In the genomic region with DNA sequence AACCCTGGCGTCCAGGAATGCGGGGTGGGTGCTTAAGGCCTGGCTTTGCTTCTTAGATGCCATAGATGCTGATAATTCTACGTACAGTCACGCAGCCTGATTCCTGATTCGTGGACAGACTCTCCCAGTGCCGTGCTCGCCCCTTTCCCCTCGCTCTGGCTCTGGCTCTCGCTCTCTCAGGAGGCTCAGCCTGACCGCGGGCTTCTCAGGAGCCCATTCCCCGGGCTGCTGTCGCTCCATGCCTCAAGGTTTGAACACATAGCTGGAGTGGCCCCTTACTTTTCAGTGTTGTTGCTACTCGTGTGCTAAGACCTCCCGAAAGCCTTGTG, we compare ENCODE assay signal across 1 cellular context.
TF ChIP-seq lines count a peak whose summit lies in the region.

No MANE protein-coding gene starts in this region.

TF ChIP-seq in GM12878, 131 proteins besides CTCF, POLR2A, EP300 and RAD21 (continued from another document):
- TF ChIP-seq, protein P1, sequence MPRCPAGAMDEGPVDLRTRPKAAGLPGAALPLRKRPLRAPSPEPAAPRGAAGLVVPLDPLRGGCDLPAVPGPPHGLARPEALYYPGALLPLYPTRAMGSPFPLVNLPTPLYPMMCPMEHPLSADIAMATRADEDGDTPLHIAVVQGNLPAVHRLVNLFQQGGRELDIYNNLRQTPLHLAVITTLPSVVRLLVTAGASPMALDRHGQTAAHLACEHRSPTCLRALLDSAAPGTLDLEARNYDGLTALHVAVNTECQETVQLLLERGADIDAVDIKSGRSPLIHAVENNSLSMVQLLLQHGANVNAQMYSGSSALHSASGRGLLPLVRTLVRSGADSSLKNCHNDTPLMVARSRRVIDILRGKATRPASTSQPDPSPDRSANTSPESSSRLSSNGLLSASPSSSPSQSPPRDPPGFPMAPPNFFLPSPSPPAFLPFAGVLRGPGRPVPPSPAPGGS (IDR thresholded peaks at IDR 0.05; ENCODE audit: borderline replicate concordance, insufficient read depth, low read depth, low read length, poor library complexity, severe bottlenecking): no peak
- TF ChIP-seq BACH1 (IDR thresholded peaks at IDR 0.05; ENCODE audit: borderline replicate concordance) (no peak), MEF2A (IDR thresholded peaks at IDR 0.05; ENCODE audit: insufficient read depth, low read depth, low read length) (no peak), DPF2 (IDR thresholded peaks at IDR 0.05) (no peak), POLR2AphosphoS2 (IDR thresholded peaks at IDR 0.05; ENCODE audit: low read depth, low read length) (no peak)
- TF ChIP-seq, protein P2, sequence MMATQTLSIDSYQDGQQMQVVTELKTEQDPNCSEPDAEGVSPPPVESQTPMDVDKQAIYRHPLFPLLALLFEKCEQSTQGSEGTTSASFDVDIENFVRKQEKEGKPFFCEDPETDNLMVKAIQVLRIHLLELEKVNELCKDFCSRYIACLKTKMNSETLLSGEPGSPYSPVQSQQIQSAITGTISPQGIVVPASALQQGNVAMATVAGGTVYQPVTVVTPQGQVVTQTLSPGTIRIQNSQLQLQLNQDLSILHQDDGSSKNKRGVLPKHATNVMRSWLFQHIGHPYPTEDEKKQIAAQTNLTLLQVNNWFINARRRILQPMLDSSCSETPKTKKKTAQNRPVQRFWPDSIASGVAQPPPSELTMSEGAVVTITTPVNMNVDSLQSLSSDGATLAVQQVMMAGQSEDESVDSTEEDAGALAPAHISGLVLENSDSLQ (IDR thresholded peaks at IDR 0.05): no peak
- TF ChIP-seq, protein P3, sequence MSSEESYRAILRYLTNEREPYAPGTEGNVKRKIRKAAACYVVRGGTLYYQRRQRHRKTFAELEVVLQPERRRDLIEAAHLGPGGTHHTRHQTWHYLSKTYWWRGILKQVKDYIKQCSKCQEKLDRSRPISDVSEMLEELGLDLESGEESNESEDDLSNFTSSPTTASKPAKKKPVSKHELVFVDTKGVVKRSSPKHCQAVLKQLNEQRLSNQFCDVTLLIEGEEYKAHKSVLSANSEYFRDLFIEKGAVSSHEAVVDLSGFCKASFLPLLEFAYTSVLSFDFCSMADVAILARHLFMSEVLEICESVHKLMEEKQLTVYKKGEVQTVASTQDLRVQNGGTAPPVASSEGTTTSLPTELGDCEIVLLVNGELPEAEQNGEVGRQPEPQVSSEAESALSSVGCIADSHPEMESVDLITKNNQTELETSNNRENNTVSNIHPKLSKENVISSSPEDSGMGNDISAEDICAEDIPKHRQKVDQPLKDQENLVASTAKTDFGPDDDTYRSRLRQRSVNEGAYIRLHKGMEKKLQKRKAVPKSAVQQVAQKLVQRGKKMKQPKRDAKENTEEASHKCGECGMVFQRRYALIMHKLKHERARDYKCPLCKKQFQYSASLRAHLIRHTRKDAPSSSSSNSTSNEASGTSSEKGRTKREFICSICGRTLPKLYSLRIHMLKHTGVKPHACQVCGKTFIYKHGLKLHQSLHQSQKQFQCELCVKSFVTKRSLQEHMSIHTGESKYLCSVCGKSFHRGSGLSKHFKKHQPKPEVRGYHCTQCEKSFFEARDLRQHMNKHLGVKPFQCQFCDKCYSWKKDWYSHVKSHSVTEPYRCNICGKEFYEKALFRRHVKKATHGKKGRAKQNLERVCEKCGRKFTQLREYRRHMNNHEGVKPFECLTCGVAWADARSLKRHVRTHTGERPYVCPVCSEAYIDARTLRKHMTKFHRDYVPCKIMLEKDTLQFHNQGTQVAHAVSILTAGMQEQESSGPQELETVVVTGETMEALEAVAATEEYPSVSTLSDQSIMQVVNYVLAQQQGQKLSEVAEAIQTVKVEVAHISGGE (CRISPR knock-in tag; IDR thresholded peaks at IDR 0.05): no peak
